In the genomic region with DNA sequence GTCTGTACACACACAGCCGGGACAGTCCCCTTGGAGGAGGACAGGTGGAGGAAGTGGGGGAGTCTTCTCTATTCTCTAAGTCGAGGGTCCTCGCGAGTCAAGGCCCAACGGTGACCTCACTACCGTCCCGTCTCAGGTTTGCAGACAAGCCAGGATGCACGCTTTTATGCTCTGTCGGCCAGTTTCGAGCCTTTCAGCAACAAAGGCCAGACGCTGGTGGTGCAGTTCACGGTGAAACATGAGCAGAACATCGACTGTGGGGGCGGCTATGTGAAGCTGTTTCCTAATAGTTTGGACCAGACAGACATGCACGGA, we compare ENCODE assay signal across 8 cellular contexts. TPM values are rescaled to one million over a fixed set of nuclear protein-coding genes. Genes with fewer than 3 reads are reported as not detected.
A peak's percentile ranks its signal among the peaks of the same experiment; 100 is the strongest.
DNase-seq lines count a peak whose midpoint lies in the region; ATAC-seq and TF ChIP-seq lines count a peak whose summit lies in the region.

No MANE protein-coding gene starts in this region.

- intact Hi-C loops in heart right ventricle (cut with DNase I): no loop called here

- H3K36me3 ChIP-seq in heart right ventricle: peaks cover 0 to 52% (median 43%) of the 10 kb centered on the region in 9 donors

- peak overlapping the region; percentile 76 to 98 (median 96) for H3K27ac ChIP-seq in heart right ventricle

- peak; percentile 30 to 36 for DNase-seq in activated CD4-positive, alpha-beta T cell treated with anti-CD3 and anti-CD28 coated beads for 4 hours
- DNase-seq in activated CD4-positive, alpha-beta T cell treated with anti-CD3 and anti-CD28 coated beads for 1 hour: no peak
- peak; percentile 78 for DNase-seq in activated effector memory CD4-positive, alpha-beta T cell treated with anti-CD3 and anti-CD28 coated beads, Interleukin-2, amount 50 U/mL, for 16 hours
- DNase-seq in heart right ventricle (no peak), renal cortical epithelial cell (ENCODE audit: low read depth) (peak; percentile 32), NCI-H1092 treated with DMSO at 0.1 percent for 48 hours (lab: John Stamatoyannopoulos, UW) (no peak)

- H3K9me3 ChIP-seq in heart right ventricle: no peaks in the 10 kb centered on the region

- peak overlapping the region; percentile 68 to 100 (median 99) for H3K4me3 ChIP-seq in heart right ventricle

- no peak for TF ChIP-seq CTCF in heart right ventricle (IDR thresholded peaks at IDR 0.05)

- no peaks in the 10 kb centered on the region for H3K27me3 ChIP-seq in heart right ventricle

- ATAC-seq in heart right ventricle: peak in 4 of 8 donors; percentile 1 to 10 (median 4)
- no peak for ATAC-seq in GM18873 (IDR thresholded peaks at IDR 0.05; ENCODE audit: low FRiP score, unreplicated experiment)
- ATAC-seq in GM21447 (IDR thresholded peaks at IDR 0.05; ENCODE audit: unreplicated experiment): no peak

- peaks cover 4 to 65% (median 42%) of the 10 kb centered on the region in 9 donors for H3K4me1 ChIP-seq in heart right ventricle

- WGBS in heart right ventricle, 2 donors: 0% methylated on average over 15 of the region's 15 CpGs

RNA-seq across cellular contexts. Expression of a gene that starts 0.8 kb away (rescaled TPM):
- 100 to 1,000 TPM; 265 to 683 (median 348) TPM for total RNA-seq in heart right ventricle
- polyA plus RNA-seq in heart right ventricle: 100 to 1,000 TPM; 197 to 830 TPM
- 962 and 1,180 TPM in 2 replicates for total RNA-seq in renal cortical epithelial cell

RNA-seq across cellular contexts. Expression of a gene that starts 5.7 kb away (rescaled TPM):
- total RNA-seq in heart right ventricle: 10 to 100 TPM; 31.0 to 53.0 (median 38.5) TPM
- 10 to 100 TPM; 23.2 to 81.4 TPM for polyA plus RNA-seq in heart right ventricle
- total RNA-seq in renal cortical epithelial cell: 66.3 and 71.8 TPM in 2 replicates

RNA-seq across cellular contexts. Expression of a gene that starts 6.4 kb away (rescaled TPM):
- total RNA-seq in heart right ventricle: 100 to 1,000 TPM; 138 to 201 (median 148) TPM
- 100 to 1,000 TPM; 187 to 289 TPM for polyA plus RNA-seq in heart right ventricle
- total RNA-seq in renal cortical epithelial cell: 33.0 and 50.2 TPM in 2 replicates

RNA-seq across cellular contexts. Expression of a gene that starts 17.8 kb away (rescaled TPM):
- total RNA-seq in heart right ventricle (10 to 100 TPM; 18.4 to 33.9 (median 20.9) TPM), renal cortical epithelial cell (10.3 and 20.0 TPM in 2 replicates)
- 100 to 1,000 TPM; 120 to 237 TPM for polyA plus RNA-seq in heart right ventricle

RNA-seq across cellular contexts. Expression of a gene that starts 20.2 kb away (rescaled TPM):
- total RNA-seq in heart right ventricle (under 1 TPM in 1 of 10 donors, not detected in 9; 0.21 TPM), renal cortical epithelial cell (not detected in 2 replicates)
- polyA plus RNA-seq in heart right ventricle: under 1 TPM; 0.10 to 0.22 TPM

Comparison
In these comparisons a context has a peak if more than half of its experiments do, and no peak if none do; other contexts are left out.
1. DNase-seq: peak in activated CD4-positive, alpha-beta T cell treated with anti-CD3 and anti-CD28 coated beads for 4 hours (2 of 2), activated effector memory CD4-positive, alpha-beta T cell treated with anti-CD3 and anti-CD28 coated beads, Interleukin-2, amount 50 U/mL, for 16 hours (single experiment) and renal cortical epithelial cell (single experiment); none in activated CD4-positive, alpha-beta T cell treated with anti-CD3 and anti-CD28 coated beads for 1 hour (single experiment), heart right ventricle (0 of 2) and NCI-H1092 treated with DMSO at 0.1 percent for 48 hours (single experiment).